In the genomic region with DNA sequence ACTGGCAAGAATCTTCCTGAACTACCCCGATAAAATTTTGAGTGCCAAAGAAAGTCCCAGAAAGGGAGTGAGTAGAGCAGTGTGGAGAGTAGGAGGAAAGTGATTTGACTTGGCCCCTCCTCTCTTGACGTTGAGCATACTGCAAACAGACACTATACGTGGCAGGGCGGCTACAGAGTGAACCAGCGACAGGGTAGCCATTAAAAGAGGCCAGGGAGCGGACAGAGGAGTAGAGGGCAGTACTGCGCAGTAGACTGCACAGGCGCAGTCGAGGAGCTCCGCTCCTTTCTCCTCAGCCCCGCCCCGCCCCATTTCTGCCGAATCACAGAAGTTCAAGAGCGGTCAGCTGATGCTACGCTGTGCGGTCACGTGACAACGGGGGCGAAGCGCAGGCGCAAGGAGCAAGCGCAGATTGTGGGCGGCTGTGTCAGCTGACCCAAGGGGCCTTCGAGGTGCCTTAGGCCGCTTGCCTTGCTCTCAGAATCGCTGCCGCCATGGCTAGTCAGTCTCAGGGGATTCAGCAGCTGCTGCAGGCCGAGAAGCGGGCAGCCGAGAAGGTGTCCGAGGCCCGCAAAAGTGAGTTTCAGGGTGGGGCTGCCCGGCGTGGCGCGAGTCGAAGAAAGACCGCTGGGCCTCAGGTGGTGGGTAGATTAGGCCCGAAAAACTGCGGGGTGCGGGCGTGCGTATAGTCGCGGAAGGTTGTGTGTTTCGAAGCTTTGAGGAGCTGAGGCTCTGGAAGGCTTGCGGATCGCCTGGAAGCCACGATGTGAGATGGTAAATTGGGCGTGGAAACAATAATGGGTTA, we compare ENCODE assay signal across 1 cellular context.
TF ChIP-seq lines count a peak whose summit lies in the region.

A gene with protein sequence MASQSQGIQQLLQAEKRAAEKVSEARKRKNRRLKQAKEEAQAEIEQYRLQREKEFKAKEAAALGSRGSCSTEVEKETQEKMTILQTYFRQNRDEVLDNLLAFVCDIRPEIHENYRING (plus strand): TSS at position 425 of the 805 bp plus-strand sequence. CDS start 70 bp downstream, at position 495.

TF ChIP-seq in HepG2, 621 proteins besides CTCF, POLR2A, EP300 and RAD21 (continued from another document and continues in another):
- TF ChIP-seq AGO2 (optimal IDR thresholded peaks at IDR 0.05; ENCODE audit: low read depth, low read length) (peak; percentile 84), ZNF256 (CRISPR knock-in tag; conservative IDR thresholded peaks at IDR 0.05) (no peak; the same call in 1 of the 2 replicates), ZMYM2 (CRISPR knock-in tag; IDR thresholded peaks at IDR 0.05) (no peak), KDM3A (CRISPR knock-in tag; IDR thresholded peaks at IDR 0.05; ENCODE audit: low read depth) (0 out of 2 replicates have a peak, but pooled peaks have one; percentile 32), KLF13 (CRISPR knock-in tag; IDR thresholded peaks at IDR 0.05) (no peak), ZNF547 (CRISPR knock-in tag; IDR thresholded peaks at IDR 0.05) (peak; percentile 64; the same call in 1 of the 2 replicates), PAX8 (CRISPR knock-in tag; IDR thresholded peaks at IDR 0.05; ENCODE audit: borderline replicate concordance) (0 out of 2 replicates have a peak, but pooled peaks have one; percentile 18), ZNF274 (CRISPR knock-in tag; IDR thresholded peaks at IDR 0.05) (peak; percentile 78; the same call in 1 of the 2 replicates), NCOA5 (CRISPR knock-in tag; IDR thresholded peaks at IDR 0.05) (no peak), ISX (CRISPR knock-in tag; conservative IDR thresholded peaks at IDR 0.05) (peak; percentile 93), MIXL1 (CRISPR knock-in tag; IDR thresholded peaks at IDR 0.05) (peak; percentile 38; the same call in 1 of the 2 replicates), AHR (CRISPR knock-in tag; IDR thresholded peaks at IDR 0.05) (peak; percentile 92), BORCS8-MEF2B (CRISPR knock-in tag; IDR thresholded peaks at IDR 0.05) (peak; percentile 98), TMF1 (CRISPR knock-in tag; IDR thresholded peaks at IDR 0.05; ENCODE audit: low read depth) (0 out of 2 replicates have a peak, but pooled peaks have one; percentile 81), ZNF816 (CRISPR knock-in tag; IDR thresholded peaks at IDR 0.05; ENCODE audit: borderline replicate concordance) (0 out of 2 replicates have a peak, but pooled peaks have one; percentile 52), SATB2 (CRISPR knock-in tag; IDR thresholded peaks at IDR 0.05) (peak; percentile 90), ERF (CRISPR knock-in tag; IDR thresholded peaks at IDR 0.05) (peak; percentile 53), MAFF (IDR thresholded peaks at IDR 0.05; ENCODE audit: low read depth, low read length) (no peak), ZNF724P (CRISPR knock-in tag; IDR thresholded peaks at IDR 0.05; ENCODE audit: borderline replicate concordance) (no peak), ZNF225 (CRISPR knock-in tag; IDR thresholded peaks at IDR 0.05) (peak; percentile 84; the same call in 1 of the 2 replicates)
- TF ChIP-seq, protein P1, sequence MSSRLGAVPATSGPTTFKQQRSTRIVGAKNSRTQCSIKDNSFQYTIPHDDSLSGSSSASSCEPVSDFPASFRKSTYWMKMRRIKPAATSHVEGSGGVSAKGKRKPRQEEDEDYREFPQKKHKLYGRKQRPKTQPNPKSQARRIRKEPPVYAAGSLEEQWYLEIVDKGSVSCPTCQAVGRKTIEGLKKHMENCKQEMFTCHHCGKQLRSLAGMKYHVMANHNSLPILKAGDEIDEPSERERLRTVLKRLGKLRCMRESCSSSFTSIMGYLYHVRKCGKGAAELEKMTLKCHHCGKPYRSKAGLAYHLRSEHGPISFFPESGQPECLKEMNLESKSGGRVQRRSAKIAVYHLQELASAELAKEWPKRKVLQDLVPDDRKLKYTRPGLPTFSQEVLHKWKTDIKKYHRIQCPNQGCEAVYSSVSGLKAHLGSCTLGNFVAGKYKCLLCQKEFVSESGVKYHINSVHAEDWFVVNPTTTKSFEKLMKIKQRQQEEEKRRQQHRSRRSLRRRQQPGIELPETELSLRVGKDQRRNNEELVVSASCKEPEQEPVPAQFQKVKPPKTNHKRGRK (CRISPR knock-in tag; IDR thresholded peaks at IDR 0.05) = no peak
- TF ChIP-seq, protein P2, sequence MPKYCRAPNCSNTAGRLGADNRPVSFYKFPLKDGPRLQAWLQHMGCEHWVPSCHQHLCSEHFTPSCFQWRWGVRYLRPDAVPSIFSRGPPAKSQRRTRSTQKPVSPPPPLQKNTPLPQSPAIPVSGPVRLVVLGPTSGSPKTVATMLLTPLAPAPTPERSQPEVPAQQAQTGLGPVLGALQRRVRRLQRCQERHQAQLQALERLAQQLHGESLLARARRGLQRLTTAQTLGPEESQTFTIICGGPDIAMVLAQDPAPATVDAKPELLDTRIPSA (CRISPR knock-in tag; IDR thresholded peaks at IDR 0.05; ENCODE audit: borderline replicate concordance) = no peak
- TF ChIP-seq, protein P3, sequence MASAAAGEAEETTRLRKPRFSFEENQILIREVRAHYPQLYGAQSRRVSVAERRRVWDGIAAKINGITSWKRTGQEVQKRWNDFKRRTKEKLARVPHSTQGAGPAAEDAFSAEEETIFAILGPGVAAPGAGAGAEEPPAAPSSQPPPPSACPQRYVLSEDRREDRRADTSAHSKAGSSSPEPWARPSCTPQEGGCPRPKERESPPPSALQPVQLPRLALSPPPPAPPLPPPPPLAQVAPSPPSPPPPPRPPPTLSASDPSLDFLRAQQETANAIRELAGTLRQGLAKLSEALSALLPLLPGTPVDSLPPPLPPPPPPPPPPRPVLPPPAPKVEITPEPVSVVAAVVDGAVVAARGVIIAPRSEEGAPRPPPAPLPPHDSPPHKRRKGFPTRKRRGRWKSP (CRISPR knock-in tag; IDR thresholded peaks at IDR 0.05) = peak; percentile 88
- TF ChIP-seq, protein P4, sequence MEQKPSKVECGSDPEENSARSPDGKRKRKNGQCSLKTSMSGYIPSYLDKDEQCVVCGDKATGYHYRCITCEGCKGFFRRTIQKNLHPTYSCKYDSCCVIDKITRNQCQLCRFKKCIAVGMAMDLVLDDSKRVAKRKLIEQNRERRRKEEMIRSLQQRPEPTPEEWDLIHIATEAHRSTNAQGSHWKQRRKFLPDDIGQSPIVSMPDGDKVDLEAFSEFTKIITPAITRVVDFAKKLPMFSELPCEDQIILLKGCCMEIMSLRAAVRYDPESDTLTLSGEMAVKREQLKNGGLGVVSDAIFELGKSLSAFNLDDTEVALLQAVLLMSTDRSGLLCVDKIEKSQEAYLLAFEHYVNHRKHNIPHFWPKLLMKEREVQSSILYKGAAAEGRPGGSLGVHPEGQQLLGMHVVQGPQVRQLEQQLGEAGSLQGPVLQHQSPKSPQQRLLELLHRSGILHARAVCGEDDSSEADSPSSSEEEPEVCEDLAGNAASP (CRISPR knock-in tag; IDR thresholded peaks at IDR 0.05; ENCODE audit: borderline replicate concordance) = peak; percentile 69; the same call in 1 of the 2 replicates
- TF ChIP-seq, protein P5, sequence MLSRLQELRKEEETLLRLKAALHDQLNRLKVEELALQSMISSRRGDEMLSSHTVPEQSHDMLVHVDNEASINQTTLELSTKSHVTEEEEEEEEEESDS (CRISPR knock-in tag; IDR thresholded peaks at IDR 0.05; ENCODE audit: borderline replicate concordance) = no peak; the same call in 1 of the 2 replicates
- TF ChIP-seq, protein P6, sequence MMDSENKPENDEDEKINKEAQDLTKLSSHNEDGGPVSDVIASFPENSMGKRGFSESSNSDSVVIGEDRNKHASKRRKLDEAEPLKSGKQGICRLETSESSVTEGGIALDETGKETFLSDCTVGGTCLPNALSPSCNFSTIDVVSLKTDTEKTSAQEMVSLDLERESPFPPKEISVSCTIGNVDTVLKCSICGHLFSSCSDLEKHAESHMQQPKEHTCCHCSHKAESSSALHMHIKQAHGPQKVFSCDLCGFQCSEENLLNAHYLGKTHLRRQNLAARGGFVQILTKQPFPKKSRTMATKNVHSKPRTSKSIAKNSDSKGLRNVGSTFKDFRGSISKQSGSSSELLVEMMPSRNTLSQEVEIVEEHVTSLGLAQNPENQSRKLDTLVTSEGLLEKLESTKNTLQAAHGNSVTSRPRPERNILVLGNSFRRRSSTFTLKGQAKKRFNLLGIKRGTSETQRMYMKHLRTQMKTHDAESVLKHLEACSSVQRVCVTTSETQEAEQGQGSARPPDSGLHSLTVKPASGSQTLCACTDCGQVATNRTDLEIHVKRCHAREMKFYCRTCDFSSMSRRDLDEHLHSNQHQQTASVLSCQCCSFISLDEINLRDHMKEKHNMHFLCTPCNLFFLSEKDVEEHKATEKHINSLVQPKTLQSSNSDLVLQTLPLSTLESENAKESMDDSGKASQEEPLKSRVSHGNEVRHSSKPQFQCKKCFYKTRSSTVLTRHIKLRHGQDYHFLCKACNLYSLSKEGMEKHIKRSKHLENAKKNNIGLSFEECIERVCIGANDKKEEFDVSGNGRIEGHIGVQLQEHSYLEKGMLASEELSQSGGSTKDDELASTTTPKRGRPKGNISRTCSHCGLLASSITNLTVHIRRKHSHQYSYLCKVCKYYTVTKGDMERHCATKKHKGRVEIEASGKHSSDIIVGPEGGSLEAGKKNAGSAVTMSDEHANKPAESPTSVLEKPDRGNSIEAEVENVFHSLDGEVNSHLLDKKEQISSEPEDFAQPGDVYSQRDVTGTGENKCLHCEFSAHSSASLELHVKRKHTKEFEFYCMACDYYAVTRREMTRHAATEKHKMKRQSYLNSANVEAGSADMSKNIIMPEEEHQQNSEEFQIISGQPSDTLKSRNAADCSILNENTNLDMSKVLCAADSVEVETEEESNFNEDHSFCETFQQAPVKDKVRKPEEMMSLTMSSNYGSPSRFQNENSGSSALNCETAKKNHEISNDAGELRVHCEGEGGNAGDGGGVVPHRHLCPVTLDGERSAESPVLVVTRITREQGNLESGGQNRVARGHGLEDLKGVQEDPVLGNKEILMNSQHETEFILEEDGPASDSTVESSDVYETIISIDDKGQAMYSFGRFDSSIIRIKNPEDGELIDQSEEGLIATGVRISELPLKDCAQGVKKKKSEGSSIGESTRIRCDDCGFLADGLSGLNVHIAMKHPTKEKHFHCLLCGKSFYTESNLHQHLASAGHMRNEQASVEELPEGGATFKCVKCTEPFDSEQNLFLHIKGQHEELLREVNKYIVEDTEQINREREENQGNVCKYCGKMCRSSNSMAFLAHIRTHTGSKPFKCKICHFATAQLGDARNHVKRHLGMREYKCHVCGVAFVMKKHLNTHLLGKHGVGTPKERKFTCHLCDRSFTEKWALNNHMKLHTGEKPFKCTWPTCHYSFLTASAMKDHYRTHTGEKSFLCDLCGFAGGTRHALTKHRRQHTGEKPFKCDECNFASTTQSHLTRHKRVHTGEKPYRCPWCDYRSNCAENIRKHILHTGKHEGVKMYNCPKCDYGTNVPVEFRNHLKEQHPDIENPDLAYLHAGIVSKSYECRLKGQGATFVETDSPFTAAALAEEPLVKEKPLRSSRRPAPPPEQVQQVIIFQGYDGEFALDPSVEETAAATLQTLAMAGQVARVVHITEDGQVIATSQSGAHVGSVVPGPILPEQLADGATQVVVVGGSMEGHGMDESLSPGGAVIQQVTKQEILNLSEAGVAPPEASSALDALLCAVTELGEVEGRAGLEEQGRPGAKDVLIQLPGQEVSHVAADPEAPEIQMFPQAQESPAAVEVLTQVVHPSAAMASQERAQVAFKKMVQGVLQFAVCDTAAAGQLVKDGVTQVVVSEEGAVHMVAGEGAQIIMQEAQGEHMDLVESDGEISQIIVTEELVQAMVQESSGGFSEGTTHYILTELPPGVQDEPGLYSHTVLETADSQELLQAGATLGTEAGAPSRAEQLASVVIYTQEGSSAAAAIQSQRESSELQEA (CRISPR knock-in tag; IDR thresholded peaks at IDR 0.05; ENCODE audit: not compliant biosample characterization) = peak; percentile 79
- TF ChIP-seq, protein P7, sequence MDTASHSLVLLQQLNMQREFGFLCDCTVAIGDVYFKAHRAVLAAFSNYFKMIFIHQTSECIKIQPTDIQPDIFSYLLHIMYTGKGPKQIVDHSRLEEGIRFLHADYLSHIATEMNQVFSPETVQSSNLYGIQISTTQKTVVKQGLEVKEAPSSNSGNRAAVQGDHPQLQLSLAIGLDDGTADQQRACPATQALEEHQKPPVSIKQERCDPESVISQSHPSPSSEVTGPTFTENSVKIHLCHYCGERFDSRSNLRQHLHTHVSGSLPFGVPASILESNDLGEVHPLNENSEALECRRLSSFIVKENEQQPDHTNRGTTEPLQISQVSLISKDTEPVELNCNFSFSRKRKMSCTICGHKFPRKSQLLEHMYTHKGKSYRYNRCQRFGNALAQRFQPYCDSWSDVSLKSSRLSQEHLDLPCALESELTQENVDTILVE (CRISPR knock-in tag; IDR thresholded peaks at IDR 0.05) = peak; percentile 78
